ENCODE assay signal across 15 cellular contexts in the genomic region with DNA sequence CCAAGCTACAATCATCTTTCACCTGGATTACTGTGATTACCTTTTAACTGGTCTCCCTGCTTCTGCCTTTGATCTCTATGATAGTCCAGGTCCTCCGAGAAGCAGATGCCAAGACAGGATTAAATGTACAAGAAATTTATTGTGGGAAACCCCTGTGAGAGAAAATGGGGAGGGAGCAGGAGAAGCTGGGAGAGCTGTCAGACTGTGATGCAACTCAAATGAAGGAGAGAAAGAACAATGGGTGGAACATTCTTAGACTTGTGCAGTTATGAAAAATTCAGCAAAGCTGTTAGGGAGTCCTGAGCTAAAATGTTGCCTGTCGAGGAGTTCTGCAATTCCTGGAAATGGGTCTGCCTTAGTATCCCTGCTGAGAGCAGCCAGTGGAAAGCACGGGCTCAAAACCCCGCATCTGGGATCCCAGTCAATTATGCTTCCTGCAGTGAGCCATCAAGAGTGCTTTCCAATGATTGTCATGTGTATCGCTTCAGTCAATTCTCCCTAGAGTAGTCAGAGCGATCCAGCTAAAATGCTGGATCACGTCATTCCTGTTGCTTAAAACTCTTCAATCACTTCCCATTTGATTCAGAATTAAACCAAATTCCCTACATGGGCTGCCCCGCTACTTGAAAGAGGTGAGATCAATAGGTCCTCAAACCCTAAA. TPM values are rescaled to one million over a fixed set of nuclear protein-coding genes. Genes with fewer than 3 reads are reported as not detected.
DNase-seq lines count a peak whose midpoint lies in the region; TF ChIP-seq lines count a peak whose summit lies in the region.
"Had no signal": no experiment of that assay in that cellular context is flagged by ENCODE, and none has a peak within 500 bp of the region (broad histone marks: within the 10 kb centered on the region; RNA-seq: fewer than 3 reads in every experiment).

No MANE protein-coding gene starts in this region.

- WGBS in HUES64: 40% methylated on average over 8 of the region's 8 CpGs
- WGBS in stomach, 5 donors: 83 to 92% (median 90%) methylated on average over 8 of the region's 8 CpGs

- BruUV-seq in Caco-2 (replicated peaks; lab: Mats Ljungman, UMichigan): no TSS peak

- H3K27ac Mint-ChIP-seq in Caco-2 (ENCODE audit: unreplicated experiment): peak overlapping the region; percentile 63

- H3K9me3 ChIP-seq in Caco-2 (no peaks in the 10 kb centered on the region), HUES64 (ENCODE audit: insufficient read depth, low read depth, low read length) (no peaks in the 10 kb centered on the region), iPS-20b (ENCODE audit: insufficient read depth, low read depth, low read length) (no peaks in the 10 kb centered on the region), stomach (no peaks in the 10 kb centered on the region)

- H3K36me3 Mint-ChIP-seq in Caco-2 (ENCODE audit: insufficient read depth, unreplicated experiment): peaks cover 16% of the 10 kb centered on the region

- H3K4me1 Mint-ChIP-seq in Caco-2 (ENCODE audit: low read depth, unreplicated experiment): peaks cover 37% of the 10 kb centered on the region

- no peak overlapping the region for H3K4me3 ChIP-seq in Caco-2 (ENCODE audit: low read depth, low read length)
- peak overlapping the region; percentile 20; the same call in 1 of the 2 replicates for H3K4me3 ChIP-seq in HUES64 (ENCODE audit: low read length)
- peak overlapping the region; percentile 20; the same call in 1 of the 2 replicates for H3K4me3 ChIP-seq in iPS-20b (ENCODE audit: low read length)
- no peak overlapping the region for H3K4me3 ChIP-seq in stomach

- intact Hi-C loops in Caco-2 (cut with micrococcal nuclease; ENCODE audit: unreplicated experiment): no loop called here
- intact Hi-C loops in stomach (cut with DNase I; ENCODE audit: low total_unique reads): no loop called here

- POLR2A ChIA-PET in Caco-2 (lab: Charles Lee): no interaction called here

- H3K27me3 ChIP-seq in Caco-2 (replicated peaks; ENCODE audit: control insufficient read depth, insufficient read depth, low read length): no peaks in the 10 kb centered on the region
- no peaks in the 10 kb centered on the region for H3K27me3 ChIP-seq in HUES64 (ENCODE audit: insufficient read depth, low read length)
- no peaks in the 10 kb centered on the region for H3K27me3 ChIP-seq in iPS-20b (ENCODE audit: insufficient read depth, low read length)
- no peaks in the 10 kb centered on the region for H3K27me3 ChIP-seq in stomach

- DNase-seq in Caco-2 (no peak), amniotic epithelial cell (ENCODE audit: low read depth) (peak; percentile 81), NCI-H510A treated with DMSO at 0.1 percent for 48 hours (lab: John Stamatoyannopoulos, UW) (no peak), stomach (no peak), UCSD-AML1 (lab: John Stamatoyannopoulos, UW; ENCODE audit: unreplicated experiment) (no peak)
- DNase-seq: C1 segment of cervical spinal cord, DMS 273 treated with DMSO at 0.1 percent for 48 hours, GOT3, MM.1S, NCI-H1092 treated with DMSO at 0.1 percent for 48 hours, NCI-H1694 treated with DMSO at 0.1 percent for 48 hours, NCI-H446 treated with DMSO at 0.1 percent for 48 hours, NCI-H748 treated with DMSO at 0.1 percent for 48 hours had no signal

- no peaks in the 10 kb centered on the region for H3K27me3 Mint-ChIP-seq in Caco-2 (ENCODE audit: insufficient read depth, unreplicated experiment)

- no peak overlapping the region for H3K4me3 Mint-ChIP-seq in Caco-2 (ENCODE audit: unreplicated experiment)

- H3K4me1 ChIP-seq in Caco-2 (peaks cover 48% of the 10 kb centered on the region), HUES64 (ENCODE audit: insufficient read depth, low read length) (peaks cover 17% of the 10 kb centered on the region), iPS-20b (ENCODE audit: insufficient read depth, low read length) (peaks cover 11% of the 10 kb centered on the region; the same call in 1 of the 2 replicates), stomach (peaks cover 11 to 30% (median 21%) of the 10 kb centered on the region in 4 donors)

- no peak for TF ChIP-seq CTCF in Caco-2 (IDR thresholded peaks at IDR 0.05; ENCODE audit: insufficient read depth in 1 of 2, low read depth in 1 of 2, low read length in 1 of 2, severe bottlenecking in 1 of 2, unreplicated experiment in 1 of 2)
- TF ChIP-seq CTCF in stomach (IDR thresholded peaks at IDR 0.05): no peak

- CTCF ChIA-PET in Caco-2 (lab: Charles Lee): interaction anchor here (0.6 kb wide), 2 partner anchors 116 to 205 kb away, joined by 4 read pairs; no protein-coding TSS in a partner anchor

- no peak for TF ChIP-seq POLR2A in stomach (IDR thresholded peaks at IDR 0.05)

- H3K36me3 ChIP-seq in Caco-2 (ENCODE audit: control insufficient read depth, insufficient read depth, low read length) (no peaks in the 10 kb centered on the region), HUES64 (ENCODE audit: insufficient read depth, low read length) (no peaks in the 10 kb centered on the region), iPS-20b (ENCODE audit: insufficient read depth, low read depth, low read length) (no peaks in the 10 kb centered on the region), stomach (no peaks in the 10 kb centered on the region)

- no peaks in the 10 kb centered on the region for H3K9me3 Mint-ChIP-seq in Caco-2 (ENCODE audit: unreplicated experiment)

- no peak overlapping the region; the same call in 1 of the 2 replicates for H3K9ac ChIP-seq in HUES64 (ENCODE audit: low read depth, low read length)
- H3K9ac ChIP-seq in iPS-20b (ENCODE audit: low read depth, low read length): no peak overlapping the region

- no peak for TF ChIP-seq EP300 in stomach (IDR thresholded peaks at IDR 0.05)

- peak overlapping the region; percentile 70 for H3K27ac ChIP-seq in HUES64 (ENCODE audit: low read depth, low read length)
- H3K27ac ChIP-seq in iPS-20b (ENCODE audit: low read length): no peak overlapping the region
- no peak overlapping the region for H3K27ac ChIP-seq in stomach

RNA-seq across cellular contexts. Expression of gene CSTF3, which starts 16.5 kb away (rescaled TPM):
- total RNA-seq in Caco-2 (2022) (43.6 and 45.6 TPM in 2 replicates), stomach (10 to 100 TPM in 3 of 5 donors, 1 to 10 TPM in 2; 1.8 to 47.9 (median 10.7) TPM)
- 39.1 TPM for polyA plus RNA-seq in HUES64 (2013, experiment 1 of 2)
- polyA plus RNA-seq in HUES64 (2013, experiment 2 of 2): 47.5 TPM
- polyA plus RNA-seq in stomach: 10 to 100 TPM in 2 of 3 donors, 1 to 10 TPM in 1; 9.2 to 25.0 (median 13.9) TPM

Comparison
In these comparisons a context has a peak if more than half of its experiments do, and no peak if none do; other contexts are left out.
1. H3K4me3 ChIP-seq: peak in HUES64 (single experiment) and iPS-20b (single experiment); none in Caco-2 (single experiment) and stomach (0 of 4).